In genomic region chr1:223775054-223775453, GRCh38 we compare ENCODE assay signal across 13 cellular contexts.
DNase-seq lines count a peak whose midpoint lies in the region; ATAC-seq and TF ChIP-seq lines count a peak whose summit lies in the region.
"Had no signal": no experiment of that assay in that cellular context is flagged by ENCODE, and none has a peak within 500 bp of the region (broad histone marks: within the 10 kb centered on the region; RNA-seq: fewer than 3 reads in every experiment).

No MANE protein-coding gene starts in this region.

- peaks cover 41% of the 10 kb centered on the region for H3K4me1 Mint-ChIP-seq in activated CD8-positive, alpha-beta T cell treated with anti-CD3 and anti-CD28 coated beads for 36 hours (ENCODE audit: low read depth)
- H3K4me1 Mint-ChIP-seq in activated CD8-positive, alpha-beta T cell treated with anti-CD3 and anti-CD28 coated beads, Interleukin-2, amount 10 ng/mL, durations not matched to agents 7 days and 5 days (ENCODE audit: low read depth) = peaks cover 21% of the 10 kb centered on the region
- peaks cover 25% of the 10 kb centered on the region for H3K4me1 Mint-ChIP-seq in activated naive CD8-positive, alpha-beta T cell treated with anti-CD3 and anti-CD28 coated beads for 36 hours

- H3K36me3 Mint-ChIP-seq in activated CD8-positive, alpha-beta T cell treated with anti-CD3 and anti-CD28 coated beads for 36 hours (ENCODE audit: low read depth) = peaks cover 51% of the 10 kb centered on the region
- peaks cover 71% of the 10 kb centered on the region for H3K36me3 Mint-ChIP-seq in activated CD8-positive, alpha-beta T cell treated with anti-CD3 and anti-CD28 coated beads, Interleukin-2, amount 10 ng/mL, durations not matched to agents 7 days and 5 days (ENCODE audit: low read depth)
- H3K36me3 Mint-ChIP-seq in activated naive CD8-positive, alpha-beta T cell treated with anti-CD3 and anti-CD28 coated beads for 36 hours = peaks cover 18% of the 10 kb centered on the region

- H3K27me3 Mint-ChIP-seq in activated CD8-positive, alpha-beta T cell treated with anti-CD3 and anti-CD28 coated beads for 36 hours = no peaks in the 10 kb centered on the region
- no peaks in the 10 kb centered on the region for H3K27me3 Mint-ChIP-seq in activated CD8-positive, alpha-beta T cell treated with anti-CD3 and anti-CD28 coated beads, Interleukin-2, amount 10 ng/mL, durations not matched to agents 7 days and 5 days (ENCODE audit: low read depth)
- H3K27me3 Mint-ChIP-seq in activated naive CD8-positive, alpha-beta T cell treated with anti-CD3 and anti-CD28 coated beads for 36 hours = no peaks in the 10 kb centered on the region
- H3K27me3 Mint-ChIP-seq: activated CD4-positive, alpha-beta memory T cell treated with anti-CD3 and anti-CD28 coated beads for 36 hours had no signal

- CTCF ChIA-PET in activated CD8-positive, alpha-beta T cell treated with anti-CD3 and anti-CD28 coated beads for 36 hours (lab: Charles Lee) = interaction anchor here (0.6 to 2.6 kb wide), 7 partner anchors 12 to 1125 kb away, joined by 3 to 14 read pairs (median 4); no protein-coding TSS in a partner anchor
- CTCF ChIA-PET in activated CD8-positive, alpha-beta T cell treated with anti-CD3 and anti-CD28 coated beads, Interleukin-2, amount 10 ng/mL, durations not matched to agents 7 days and 5 days (lab: Charles Lee) = interaction anchor here (0.8 to 2.9 kb wide), 3 partner anchors 26 to 133 kb away, joined by 3 to 9 read pairs (median 3); no protein-coding TSS in a partner anchor

- no peak for ATAC-seq in activated CD8-positive, alpha-beta T cell treated with anti-CD3 and anti-CD28 coated beads for 36 hours
- ATAC-seq in activated CD8-positive, alpha-beta T cell treated with anti-CD3 and anti-CD28 coated beads, Interleukin-2, amount 10 ng/mL, durations not matched to agents 7 days and 5 days = no peak
- ATAC-seq in GM21786 (IDR thresholded peaks at IDR 0.05; ENCODE audit: unreplicated experiment) = no peak

- H3K4me3 ChIP-seq in fibroblast of the aortic adventitia (ENCODE audit: low read depth, low read length) (no peak overlapping the region), stomach (no peak overlapping the region)
- H3K4me3 ChIP-seq: tibial artery had no signal

- WGBS in stomach, 5 donors = 52 to 77% (median 65%) methylated on average over 4 of the region's 4 CpGs

- TF ChIP-seq EP300 in stomach (IDR thresholded peaks at IDR 0.05) = no peak

- H3K27me3 ChIP-seq in stomach = no peaks in the 10 kb centered on the region
- H3K27me3 ChIP-seq: tibial artery had no signal

- TF ChIP-seq CTCF in activated CD8-positive, alpha-beta T cell treated with anti-CD3 and anti-CD28 coated beads for 36 hours (IDR thresholded peaks at IDR 0.05) = no peak
- TF ChIP-seq CTCF in fibroblast of the aortic adventitia (IDR thresholded peaks at IDR 0.05; ENCODE audit: insufficient read depth, low read length) (no peak), stomach (IDR thresholded peaks at IDR 0.05) (no peak)

- no peaks in the 10 kb centered on the region for H3K9me3 ChIP-seq in stomach
- H3K9me3 ChIP-seq: tibial artery had no signal

- intact Hi-C loops in activated CD8-positive, alpha-beta T cell treated with anti-CD3 and anti-CD28 coated beads for 36 hours (cut with micrococcal nuclease) = no loop called here
- intact Hi-C loops in stomach (cut with DNase I; ENCODE audit: low total_unique reads) = no loop called here

- POLR2A ChIA-PET in activated CD8-positive, alpha-beta T cell treated with anti-CD3 and anti-CD28 coated beads for 36 hours (lab: Charles Lee) = interaction anchor here (0.7 to 1.6 kb wide), 2 partner anchors 67 to 71 kb away, joined by 3 to 6 read pairs; partner anchors contain the start of gene TP53BP2
- POLR2A ChIA-PET in activated CD8-positive, alpha-beta T cell treated with anti-CD3 and anti-CD28 coated beads, Interleukin-2, amount 10 ng/mL, durations not matched to agents 7 days and 5 days (lab: Charles Lee) = no interaction called here

- peaks cover 31 to 67% (median 40%) of the 10 kb centered on the region in 4 donors for H3K4me1 ChIP-seq in stomach

- no peak for TF ChIP-seq POLR2A in stomach (IDR thresholded peaks at IDR 0.05)

- H3K9me3 Mint-ChIP-seq in activated CD8-positive, alpha-beta T cell treated with anti-CD3 and anti-CD28 coated beads for 36 hours = no peaks in the 10 kb centered on the region
- no peaks in the 10 kb centered on the region for H3K9me3 Mint-ChIP-seq in activated CD8-positive, alpha-beta T cell treated with anti-CD3 and anti-CD28 coated beads, Interleukin-2, amount 10 ng/mL, durations not matched to agents 7 days and 5 days (ENCODE audit: insufficient read depth)
- no peaks in the 10 kb centered on the region for H3K9me3 Mint-ChIP-seq in activated naive CD8-positive, alpha-beta T cell treated with anti-CD3 and anti-CD28 coated beads for 36 hours
- H3K9me3 Mint-ChIP-seq: activated CD4-positive, alpha-beta memory T cell treated with anti-CD3 and anti-CD28 coated beads for 36 hours; T-helper 1 cell treated with Interleukin-12 subunit alpha and Interleukin-12 subunit beta and Interleukin-4 antibody, amounts not matched to agents 30 μg/mL and 1 μg/mL, for 36 hours had no signal

- no peak overlapping the region for H3K4me3 Mint-ChIP-seq in activated CD8-positive, alpha-beta T cell treated with anti-CD3 and anti-CD28 coated beads for 36 hours
- H3K4me3 Mint-ChIP-seq in activated CD8-positive, alpha-beta T cell treated with anti-CD3 and anti-CD28 coated beads, Interleukin-2, amount 10 ng/mL, durations not matched to agents 7 days and 5 days = no peak overlapping the region
- no peak overlapping the region for H3K4me3 Mint-ChIP-seq in activated naive CD8-positive, alpha-beta T cell treated with anti-CD3 and anti-CD28 coated beads for 36 hours
- H3K4me3 Mint-ChIP-seq: activated CD4-positive, alpha-beta memory T cell treated with anti-CD3 and anti-CD28 coated beads for 36 hours; T-helper 1 cell treated with Interleukin-12 subunit alpha and Interleukin-12 subunit beta and Interleukin-4 antibody, amounts not matched to agents 30 μg/mL and 1 μg/mL, for 36 hours had no signal

- H3K27ac Mint-ChIP-seq in activated CD8-positive, alpha-beta T cell treated with anti-CD3 and anti-CD28 coated beads for 36 hours = peak overlapping the region; percentile 70
- H3K27ac Mint-ChIP-seq in activated CD8-positive, alpha-beta T cell treated with anti-CD3 and anti-CD28 coated beads, Interleukin-2, amount 10 ng/mL, durations not matched to agents 7 days and 5 days = no peak overlapping the region
- peak overlapping the region; percentile 54 for H3K27ac Mint-ChIP-seq in activated naive CD8-positive, alpha-beta T cell treated with anti-CD3 and anti-CD28 coated beads for 36 hours
- H3K27ac Mint-ChIP-seq: T-helper 1 cell treated with Interleukin-12 subunit alpha and Interleukin-12 subunit beta and Interleukin-4 antibody, amounts not matched to agents 30 μg/mL and 1 μg/mL, for 36 hours had no signal

- H3K27ac ChIP-seq in stomach = peak overlapping the region in 3 of 5 donors; percentile 39 to 67 (median 66)

- no peak for DNase-seq in activated CD8-positive, alpha-beta T cell treated with anti-CD3 and anti-CD28 coated beads for 36 hours
- DNase-seq in activated CD8-positive, alpha-beta T cell treated with anti-CD3 and anti-CD28 coated beads, Interleukin-2, amount 10 ng/mL, durations not matched to agents 7 days and 5 days = no peak
- no peak for DNase-seq in activated naive CD8-positive, alpha-beta T cell treated with anti-CD3 and anti-CD28 coated beads for 36 hours
- DNase-seq in fibroblast of the aortic adventitia (ENCODE audit: low read depth) (peak; percentile 84), stomach (no peak), NCI-H446 (lab: John Stamatoyannopoulos, UW) (no peak)
- no peak for DNase-seq in activated CD8-positive, alpha-beta memory T cell treated with anti-CD3 and anti-CD28 coated beads for 24 hours
- DNase-seq: activated CD4-positive, alpha-beta memory T cell treated with anti-CD3 and anti-CD28 coated beads for 36 hours; Karpas-422; NCI-H2107; tibial artery had no signal

- H3K36me3 ChIP-seq in stomach = peaks cover 45 to 99% (median 91%) of the 10 kb centered on the region in 4 donors
